ENCODE assay signal across 18 cellular contexts in the genomic region with DNA sequence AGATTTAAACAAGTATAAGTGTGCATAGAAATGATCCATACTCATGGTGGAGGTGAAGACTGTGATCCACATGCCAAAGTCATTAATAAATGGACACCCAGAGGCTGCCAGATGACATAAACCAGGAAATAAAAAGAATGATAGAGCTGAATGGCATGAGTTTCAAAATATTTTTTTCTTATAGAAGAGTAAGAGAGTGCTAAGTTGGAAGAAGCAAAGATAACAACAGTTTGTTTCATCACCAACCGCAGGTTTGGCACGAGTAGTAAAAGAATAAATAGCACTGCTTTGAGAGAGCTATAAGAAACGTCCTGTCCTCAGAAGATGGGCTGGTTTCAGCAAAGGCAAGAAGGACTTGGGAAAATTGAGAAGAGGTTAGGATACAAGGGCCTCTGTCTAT.
DNase-seq lines count a peak whose midpoint lies in the region; ATAC-seq and TF ChIP-seq lines count a peak whose summit lies in the region.
"Had no signal": no experiment of that assay in that cellular context is flagged by ENCODE, and none has a peak within 500 bp of the region (broad histone marks: within the 10 kb centered on the region; RNA-seq: fewer than 3 reads in every experiment).

No MANE protein-coding gene starts in this region.

- CTCF ChIA-PET in PC-9 (lab: Charles Lee) = no interaction called here

- no peaks in the 10 kb centered on the region for H3K79me2 ChIP-seq in PC-9 (ENCODE audit: low read depth)
- no peaks in the 10 kb centered on the region for H3K79me2 ChIP-seq in fibroblast of lung (ENCODE audit: control insufficient read depth, insufficient read depth, low read length)

- H3K4me3 ChIP-seq in PC-9 (no peak overlapping the region), fibroblast of lung (replicated peaks in 1 of 4; ENCODE audit: control extremely low read depth in 1 of 4, insufficient read depth in 1 of 4, low read depth in 3 of 4, low read length in 4 of 4) (no peak overlapping the region), skeletal muscle satellite cell (ENCODE audit: low read length) (no peak overlapping the region)
- H3K4me3 ChIP-seq: suprapubic skin had no signal

- DNase-seq in GM03348 (ENCODE audit: low spot score) (peak; percentile 16), PC-9 (peak; percentile 38 to 70), fibroblast of lung (ENCODE audit: low read depth in 2 of 2) (peak; percentile 76 to 83), NCI-H2081 (lab: John Stamatoyannopoulos, UW) (no peak), COLO668 (lab: John Stamatoyannopoulos, UW; ENCODE audit: unreplicated experiment) (no peak)
- DNase-seq: activated CD4-positive, alpha-beta T cell treated with anti-CD3 and anti-CD28 coated beads, Interleukin-2, amount 50 U/mL, for 1 hour; activated T-cell treated with anti-CD3 and anti-CD28 coated beads, Interleukin-2, amount 50 U/mL, for 1 hour; DMS79; H9; head of caudate nucleus; islet precursor cell; NCI-H1436 treated with DMSO at 0.1 percent for 48 hours; NCI-H446 treated with DMSO at 0.1 percent for 48 hours; right cardiac atrium had no signal

- H3K9me2 ChIP-seq in PC-9 (ENCODE audit: insufficient read depth) = no peaks in the 10 kb centered on the region

- H3K4me2 ChIP-seq in PC-9 (no peak overlapping the region), fibroblast of lung (ENCODE audit: extremely low read depth, insufficient read depth, low read length) (no peak overlapping the region), skeletal muscle satellite cell (ENCODE audit: low read length) (peak overlapping the region; percentile 61)
- H3K4me2 ChIP-seq: KMS-11 had no signal

- H3K9ac ChIP-seq in fibroblast of lung (ENCODE audit: insufficient read depth, low read length) = no peak overlapping the region
- H3K9ac ChIP-seq in skeletal muscle satellite cell (ENCODE audit: low read depth, low read length) = no peak overlapping the region
- H3K9ac ChIP-seq: KMS-11 had no signal

- no peaks in the 10 kb centered on the region for H3K27me3 ChIP-seq in PC-9 (ENCODE audit: insufficient read depth, low read depth)
- H3K27me3 ChIP-seq in fibroblast of lung (ENCODE audit: control insufficient read depth, insufficient read depth, low read length) = no peaks in the 10 kb centered on the region
- H3K27me3 ChIP-seq in skeletal muscle satellite cell (ENCODE audit: control insufficient read depth, insufficient read depth, low read length) = no peaks in the 10 kb centered on the region
- H3K27me3 ChIP-seq: suprapubic skin had no signal

- H3K4me1 ChIP-seq in PC-9 (replicated peaks; ENCODE audit: insufficient read depth) (no peaks in the 10 kb centered on the region; the same call in 1 of the 2 replicates), fibroblast of lung (ENCODE audit: control insufficient read depth, extremely low read depth, insufficient read depth, low read length) (no peaks in the 10 kb centered on the region), skeletal muscle satellite cell (ENCODE audit: control insufficient read depth, insufficient read depth, low read length) (peaks cover 17% of the 10 kb centered on the region)
- H3K4me1 ChIP-seq: suprapubic skin had no signal

- H3K27ac ChIP-seq in PC-9 (no peak overlapping the region), fibroblast of lung (ENCODE audit: insufficient read depth, low read length) (no peak overlapping the region)
- H3K27ac ChIP-seq: KMS-11, suprapubic skin had no signal

- H3K36me3 ChIP-seq in PC-9 (ENCODE audit: low read depth) (no peaks in the 10 kb centered on the region), fibroblast of lung (ENCODE audit: control insufficient read depth, insufficient read depth, low read length) (no peaks in the 10 kb centered on the region), skeletal muscle satellite cell (ENCODE audit: insufficient read depth, low read length) (no peaks in the 10 kb centered on the region)
- H3K36me3 ChIP-seq: suprapubic skin had no signal

- no peak for ATAC-seq in GM18873 (IDR thresholded peaks at IDR 0.05; ENCODE audit: low FRiP score, unreplicated experiment)
- ATAC-seq: right cardiac atrium had no signal

- no peaks in the 10 kb centered on the region for H4K20me1 ChIP-seq in PC-9 (ENCODE audit: insufficient read depth)
- no peaks in the 10 kb centered on the region for H4K20me1 ChIP-seq in fibroblast of lung (ENCODE audit: control insufficient read depth, extremely low read depth, insufficient read depth, low read length)

- no TSS peak for BruUV-seq in PC-9 (replicated peaks; lab: Mats Ljungman, UMichigan)

- intact Hi-C loops in PC-9 (cut with micrococcal nuclease; ENCODE audit: unreplicated experiment) = loop anchor here (5.0 kb wide), 1 partner anchor 456 kb away; the partner anchor contains the start of gene TPBG

- H2AFZ ChIP-seq in PC-9 (no peak overlapping the region), fibroblast of lung (ENCODE audit: low read length) (no peak overlapping the region)

- peaks cover 5% of the 10 kb centered on the region; the same call in 1 of the 2 replicates for H3F3A ChIP-seq in PC-9 (ENCODE audit: insufficient read depth, low read depth)

- H3K9me3 ChIP-seq in PC-9 (ENCODE audit: insufficient read depth, low read depth) (no peaks in the 10 kb centered on the region), fibroblast of lung (ENCODE audit: control insufficient read depth, insufficient read depth, low read depth, low read length) (no peaks in the 10 kb centered on the region), skeletal muscle satellite cell (replicated peaks; ENCODE audit: low read length) (no peaks in the 10 kb centered on the region)
- H3K9me3 ChIP-seq: suprapubic skin had no signal

- no peak for TF ChIP-seq CTCF in PC-9 (conservative IDR thresholded peaks at IDR 0.05)
- no peak for TF ChIP-seq CTCF in fibroblast of lung (conservative IDR thresholded peaks at IDR 0.05 in 1 of 2, IDR thresholded peaks at IDR 0.05 in 1 of 2; ENCODE audit: low read depth in 1 of 2, low read length in 2 of 2)

- POLR2A ChIA-PET in PC-9 (lab: Charles Lee; ENCODE audit: unreplicated experiment) = no interaction called here

Comparison
In these comparisons a context has a peak if more than half of its experiments do, and no peak if none do; other contexts are left out.
1. DNase-seq: peak in GM03348 (single experiment), PC-9 (2 of 2) and fibroblast of lung (2 of 2); none in NCI-H2081 (0 of 2) and COLO668 (single experiment).